1 cellular context compared by ENCODE assay signal in genomic region chr2:11387831-11388230, GRCh38.
TF ChIP-seq lines count a peak whose summit lies in the region.

No MANE protein-coding gene starts in this region.

TF ChIP-seq in A549, 52 proteins besides CTCF, POLR2A, EP300 and RAD21:
- TF ChIP-seq BCL3 (IDR thresholded peaks at IDR 0.05) (no peak), CEBPB (IDR thresholded peaks at IDR 0.05) (peak in 1 of 2 experiments; percentile 37; a peak in 1 of 4 replicates), JUN (IDR thresholded peaks at IDR 0.05) (peak in 1 of 2 experiments; percentile 47; a peak in 1 of 5 replicates), MAZ (IDR thresholded peaks at IDR 0.05; ENCODE audit: borderline replicate concordance, low read depth, low read length) (no peak), MAX (IDR thresholded peaks at IDR 0.05) (peak; percentile 59), USF2 (IDR thresholded peaks at IDR 0.05) (no peak), GATA3 (IDR thresholded peaks at IDR 0.05; ENCODE audit: borderline replicate concordance) (peak; percentile 66; the same call in 1 of the 2 replicates), HDAC2 (IDR thresholded peaks at IDR 0.05) (no peak), FOSL2 (IDR thresholded peaks at IDR 0.05) (no peak), FOSL2 (CRISPR knock-in tag; IDR thresholded peaks at IDR 0.05) (0 out of 2 replicates have a peak, but pooled peaks have one; percentile 2)
TF ChIP-seq in A549: peak in this region for 5.
